In the genomic region with DNA sequence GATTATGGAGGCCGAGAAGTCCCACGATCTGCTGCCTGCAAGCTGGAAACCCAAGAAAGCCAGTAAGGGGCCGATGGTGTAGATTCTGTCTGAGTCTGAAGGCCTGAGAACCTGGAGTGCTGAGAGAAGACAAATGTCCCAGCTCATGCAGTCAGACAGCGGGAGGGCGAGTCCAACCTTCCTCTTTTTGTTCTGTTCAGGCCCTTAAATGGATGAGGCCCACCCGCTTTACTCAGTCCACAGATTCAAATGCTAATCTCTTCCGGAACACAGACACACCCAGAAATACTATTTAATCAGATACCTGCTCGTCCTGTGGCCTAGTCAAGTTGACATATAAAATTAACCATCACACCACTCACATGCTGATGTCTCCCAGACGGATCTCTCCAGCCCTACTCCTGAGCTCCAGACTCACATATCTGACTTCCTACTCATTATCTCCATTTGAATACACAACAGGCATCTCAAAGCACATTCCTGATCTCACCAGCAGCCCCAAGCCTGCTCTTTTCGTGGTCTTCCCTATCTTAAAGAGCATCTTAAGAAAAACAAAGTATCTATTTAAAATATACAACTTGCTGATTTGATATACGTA, we compare ENCODE assay signal across 14 cellular contexts. TPM values are rescaled to one million over a fixed set of nuclear protein-coding genes. Genes with fewer than 3 reads are reported as not detected.
DNase-seq lines count a peak whose midpoint lies in the region; ATAC-seq and TF ChIP-seq lines count a peak whose summit lies in the region.
"Had no signal": no experiment of that assay in that cellular context is flagged by ENCODE, and none has a peak within 500 bp of the region (broad histone marks: within the 10 kb centered on the region; RNA-seq: fewer than 3 reads in every experiment).

No MANE protein-coding gene starts in this region.

- H3K36me3 Mint-ChIP-seq in MCF 10A (ENCODE audit: insufficient read depth, unreplicated experiment) (peaks cover 17% of the 10 kb centered on the region), WTC11 (peaks cover 10% of the 10 kb centered on the region)

- H3K4me1 ChIP-seq in mammary epithelial cell (ENCODE audit: insufficient read depth, low read length) (peaks cover 20% of the 10 kb centered on the region), upper lobe of right lung (peaks cover 15% of the 10 kb centered on the region)

- H3K9me3 Mint-ChIP-seq in MCF 10A (ENCODE audit: unreplicated experiment) (no peaks in the 10 kb centered on the region), WTC11 (no peaks in the 10 kb centered on the region)

- intact Hi-C loops in MCF 10A (cut with micrococcal nuclease): no loop called here
- intact Hi-C loops in mammary epithelial cell (cut with micrococcal nuclease): no loop called here
- intact Hi-C loops in upper lobe of right lung (cut with DNase I): no loop called here

- H2AFZ ChIP-seq in mammary epithelial cell (ENCODE audit: low read depth, low read length): no peak overlapping the region

- in situ Hi-C loops in mammary epithelial cell (cut with MboI; ENCODE audit: low sequenced_read_pairs in 2 of 2): no loop called here

- H3K27ac Mint-ChIP-seq in MCF 10A (ENCODE audit: low read depth, unreplicated experiment) (peak overlapping the region; percentile 14), WTC11 (peak overlapping the region; percentile 35)

- BruUV-seq in MCF 10A (replicated peaks; lab: Mats Ljungman, UMichigan) (no TSS peak), mammary epithelial cell (replicated peaks; lab: Mats Ljungman, UMichigan) (no TSS peak)

- no peak overlapping the region for H3K27ac ChIP-seq in mammary epithelial cell (ENCODE audit: insufficient read depth, low read depth, low read length)
- no peak overlapping the region for H3K27ac ChIP-seq in upper lobe of right lung

- 85% methylated on average over 11 of the region's 11 CpGs for WGBS in mammary epithelial cell (ENCODE audit: low coverage, missing lambda C conversion rate)

- peaks cover 6% of the 10 kb centered on the region for H3K79me2 ChIP-seq in mammary epithelial cell (ENCODE audit: insufficient read depth, low read length)

- no peak overlapping the region for H3K4me2 ChIP-seq in mammary epithelial cell (ENCODE audit: insufficient read depth, low read depth, low read length)

- H3K36me3 ChIP-seq in mammary epithelial cell (ENCODE audit: insufficient read depth, low read length) (no peaks in the 10 kb centered on the region), upper lobe of right lung (peaks cover 12% of the 10 kb centered on the region)

- H3K4me1 Mint-ChIP-seq in MCF 10A (ENCODE audit: insufficient read depth, unreplicated experiment) (peaks cover 4% of the 10 kb centered on the region), WTC11 (peaks cover 45% of the 10 kb centered on the region)

- H3K27me3 ChIP-seq in mammary epithelial cell (ENCODE audit: insufficient read depth, low read length) (no peaks in the 10 kb centered on the region), upper lobe of right lung (no peaks in the 10 kb centered on the region)

- H3K4me3 Mint-ChIP-seq in MCF 10A (ENCODE audit: unreplicated experiment) (no peak overlapping the region), WTC11 (no peak overlapping the region)

- POLR2A ChIA-PET in MCF 10A (lab: Yijun Ruan, JAX) (interaction anchor here (1.2 to 1.5 kb wide), 2 partner anchors 24 to 30 kb away, joined by 3 read pairs; partner anchors contain the start of gene MANBAL), WTC11 (lab: Charles Lee) (interaction anchor here (1.0 kb wide), 1 partner anchor 33 kb away, joined by 3 read pairs; no protein-coding TSS in a partner anchor)

- no peaks in the 10 kb centered on the region for H4K20me1 ChIP-seq in mammary epithelial cell (ENCODE audit: insufficient read depth, low read length)

- dilution Hi-C loops in mammary epithelial cell (cut with HindIII; ENCODE audit: low sequenced_read_pairs): no loop called here

- DNase-seq in MCF 10A (ENCODE audit: unreplicated experiment): no peak
- no peak for DNase-seq in mammary epithelial cell
- no peak for DNase-seq in WTC11 (ENCODE audit: low spot score)
- DNase-seq in iPS-NIHi7 (ENCODE audit: extremely low spot score): peak; percentile 66
- peak; percentile 12 for DNase-seq in upper lobe of right lung
- no peak for DNase-seq in UCSD-AML1 (lab: John Stamatoyannopoulos, UW; ENCODE audit: unreplicated experiment)
- no peak for DNase-seq in activated naive CD4-positive, alpha-beta T cell treated with anti-CD3 and anti-CD28 coated beads, Interleukin-2, amount 50 U/mL, for 16 hours
- no peak for DNase-seq in NCI-H446 treated with DMSO at 0.1 percent for 48 hours (lab: John Stamatoyannopoulos, UW)
- DNase-seq: activated gamma-delta T cell; DND-41; head of caudate nucleus; NCI-H146; stimulated activated CD4-positive, alpha-beta T cell treated with anti-CD3 and anti-CD28 coated beads, Interleukin-12 subunit alpha, Interleukin-12 subunit beta, amount 100 ng/mL, for 4 hours had no signal

- no peak overlapping the region for H3K4me3 ChIP-seq in mammary epithelial cell (replicated peaks in 1 of 3; ENCODE audit: insufficient read depth in 1 of 3, low read depth in 2 of 3, low read length in 3 of 3)
- no peak overlapping the region for H3K4me3 ChIP-seq in upper lobe of right lung

- CTCF ChIA-PET in MCF 10A (lab: Yijun Ruan, JAX) (interaction anchor here (0.6 to 1.0 kb wide), 4 partner anchors 13 to 225 kb away, joined by 3 to 4 read pairs (median 3); no protein-coding TSS in a partner anchor), mammary epithelial cell (lab: Charles Lee; ENCODE audit: low non-redundant PET) (no interaction called here), WTC11 (lab: Charles Lee) (interaction anchor here (1.0 to 2.0 kb wide), 5 partner anchors 25 to 245 kb away, joined by 3 to 6 read pairs (median 3); no protein-coding TSS in a partner anchor)

- TF ChIP-seq CTCF in MCF 10A (IDR thresholded peaks at IDR 0.05; ENCODE audit: unreplicated experiment): no peak
- no peak for TF ChIP-seq CTCF in mammary epithelial cell (conservative IDR thresholded peaks at IDR 0.05 in 1 of 2, IDR thresholded peaks at IDR 0.05 in 1 of 2; ENCODE audit: extremely low read depth in 1 of 2, insufficient read depth in 1 of 2, low read depth in 1 of 2, low read length in 2 of 2)
- no peak for TF ChIP-seq CTCF in WTC11 (IDR thresholded peaks at IDR 0.05)
- TF ChIP-seq CTCF in upper lobe of right lung (IDR thresholded peaks at IDR 0.05): no peak

- peak; percentile 92 for ATAC-seq in WTC11
- ATAC-seq in upper lobe of right lung: no peak
- ATAC-seq: activated CD4-positive, CD25-positive, alpha-beta regulatory T cell treated with anti-CD3 and anti-CD28 coated beads, Interleukin-2, amount 50 U/mL, for 24 hours had no signal

- no peaks in the 10 kb centered on the region for H3K9me3 ChIP-seq in mammary epithelial cell (replicated peaks; ENCODE audit: insufficient read depth, low read length)
- no peaks in the 10 kb centered on the region for H3K9me3 ChIP-seq in upper lobe of right lung

- H3K27me3 Mint-ChIP-seq in MCF 10A (ENCODE audit: insufficient read depth, unreplicated experiment): no peaks in the 10 kb centered on the region
- H3K27me3 Mint-ChIP-seq in WTC11 (ENCODE audit: low read depth): no peaks in the 10 kb centered on the region; the same call in 1 of the 2 replicates

- H3K9ac ChIP-seq in mammary epithelial cell (ENCODE audit: insufficient read depth, low read length): no peak overlapping the region

TF ChIP-seq in WTC11, 78 proteins besides CTCF, POLR2A, EP300 and RAD21 (continues in another document):
- TF ChIP-seq ZNF317 (CRISPR knock-in tag; IDR thresholded peaks at IDR 0.05; ENCODE audit: borderline replicate concordance, low read depth) (no peak), AR (CRISPR knock-in tag; IDR thresholded peaks at IDR 0.05) (no peak)
- TF ChIP-seq, protein P1, sequence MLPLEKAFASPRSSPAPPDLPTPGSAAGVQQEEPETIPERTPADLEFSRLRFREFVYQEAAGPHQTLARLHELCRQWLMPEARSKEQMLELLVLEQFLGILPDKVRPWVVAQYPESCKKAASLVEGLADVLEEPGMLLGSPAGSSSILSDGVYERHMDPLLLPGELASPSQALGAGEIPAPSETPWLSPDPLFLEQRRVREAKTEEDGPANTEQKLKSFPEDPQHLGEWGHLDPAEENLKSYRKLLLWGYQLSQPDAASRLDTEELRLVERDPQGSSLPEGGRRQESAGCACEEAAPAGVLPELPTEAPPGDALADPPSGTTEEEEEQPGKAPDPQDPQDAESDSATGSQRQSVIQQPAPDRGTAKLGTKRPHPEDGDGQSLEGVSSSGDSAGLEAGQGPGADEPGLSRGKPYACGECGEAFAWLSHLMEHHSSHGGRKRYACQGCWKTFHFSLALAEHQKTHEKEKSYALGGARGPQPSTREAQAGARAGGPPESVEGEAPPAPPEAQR (CRISPR knock-in tag; IDR thresholded peaks at IDR 0.05): no peak

RNA-seq across cellular contexts. Expression of gene SRC, which starts 26.7 kb away (rescaled TPM):
- total RNA-seq in MCF 10A (2022) (28.1 and 29.5 TPM in 2 replicates), mammary epithelial cell (10 to 100 TPM; 52.7 to 60.2 TPM), WTC11 (2021) (27.4 to 33.3 TPM (median 30.4 TPM) in 3 replicates), upper lobe of right lung (64.0 TPM)
- 39.3 TPM for polyA plus RNA-seq in mammary epithelial cell
- polyA minus RNA-seq in mammary epithelial cell: 54.6 TPM

RNA-seq across cellular contexts. Expression of gene MANBAL, which starts 29.8 kb away (rescaled TPM):
- total RNA-seq in MCF 10A (2022) (46.0 and 56.5 TPM in 2 replicates), mammary epithelial cell (10 to 100 TPM; 19.0 to 58.5 TPM), WTC11 (2021) (41.7 to 48.6 TPM (median 48.5 TPM) in 3 replicates), upper lobe of right lung (30.8 TPM)
- 117 TPM for polyA plus RNA-seq in mammary epithelial cell
- polyA minus RNA-seq in mammary epithelial cell: 58.0 TPM

RNA-seq across cellular contexts. Expression of gene GHRH, which starts 57.6 kb away (rescaled TPM):
- total RNA-seq in MCF 10A (2022) (not detected in 2 replicates), mammary epithelial cell (not detected), WTC11 (2021) (0.74 TPM in 1 of 3 replicates, not detected in the others), upper lobe of right lung (not detected)
- not detected for polyA plus RNA-seq in mammary epithelial cell
- polyA minus RNA-seq in mammary epithelial cell: not detected

Comparison
In these comparisons a context has a peak if more than half of its experiments do, and no peak if none do; other contexts are left out.
1. DNase-seq: peak in iPS-NIHi7 (single experiment) and upper lobe of right lung (single experiment); none in MCF 10A (single experiment), mammary epithelial cell (single experiment), WTC11 (single experiment), UCSD-AML1 (single experiment), activated naive CD4-positive, alpha-beta T cell treated with anti-CD3 and anti-CD28 coated beads, Interleukin-2, amount 50 U/mL, for 16 hours (single experiment) and NCI-H446 treated with DMSO at 0.1 percent for 48 hours (single experiment).